ENCODE assay signal across 8 cellular contexts in the genomic region with DNA sequence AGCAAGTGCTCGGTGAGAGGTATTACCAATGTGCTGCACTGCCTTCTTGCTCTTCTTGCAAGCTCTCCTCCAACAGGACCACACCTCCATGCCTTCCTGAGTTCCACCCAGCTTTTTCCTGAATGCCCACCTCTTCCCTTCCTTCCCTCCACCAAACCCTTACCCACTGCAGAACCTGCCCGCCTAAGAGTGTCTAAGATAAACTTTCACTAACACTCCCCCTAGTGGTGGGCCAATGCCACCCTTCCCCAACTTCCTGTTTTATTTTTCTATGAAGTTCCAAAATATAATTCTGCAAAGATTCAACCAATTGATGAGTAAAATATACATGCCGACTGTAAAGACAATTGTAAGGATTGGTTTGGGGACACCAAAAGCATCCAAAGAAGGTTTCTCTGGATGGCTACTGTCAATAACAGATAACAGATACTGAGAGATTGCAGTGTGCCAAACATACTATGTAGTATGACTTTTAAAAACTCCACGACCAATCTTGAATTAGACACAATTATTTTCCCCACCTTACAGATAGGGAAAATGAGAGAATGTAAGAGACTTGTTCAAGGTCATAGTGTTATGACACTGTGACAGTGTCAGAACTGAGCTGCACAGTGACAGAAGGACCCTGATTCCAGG. TPM values are rescaled to one million over a fixed set of nuclear protein-coding genes. Genes with fewer than 3 reads are reported as not detected.
DNase-seq lines count a peak whose midpoint lies in the region; ATAC-seq, FAIRE-seq and TF ChIP-seq lines count a peak whose summit lies in the region.

No MANE protein-coding gene starts in this region.

- H3K27me3 ChIP-seq in astrocyte (ENCODE audit: insufficient read depth, low read length) = no peaks in the 10 kb centered on the region

- no peak overlapping the region for H3K4me2 ChIP-seq in astrocyte (ENCODE audit: low read length)

- H3K27ac ChIP-seq in astrocyte (ENCODE audit: low read depth, low read length) = no peak overlapping the region

- peak; percentile 80 for TF ChIP-seq CTCF in astrocyte (IDR thresholded peaks at IDR 0.05; ENCODE audit: insufficient read depth, low read depth, low read length)

- no peaks in the 10 kb centered on the region for H3K4me1 ChIP-seq in astrocyte (ENCODE audit: insufficient read depth, low read length)

- H3K9ac ChIP-seq in astrocyte (ENCODE audit: low read length) = no peak overlapping the region

- no peak overlapping the region for H3K4me3 Mint-ChIP-seq in T-helper 2 cell treated with Interferon-gamma antibody and Interleukin-4, amounts not matched to agents 5 μg/mL and 100 μg/mL, for 36 hours
- H3K4me3 Mint-ChIP-seq in astrocyte (ENCODE audit: unreplicated experiment) = no peak overlapping the region

- peaks cover 2% of the 10 kb centered on the region for H3K4me1 Mint-ChIP-seq in T-helper 2 cell treated with Interferon-gamma antibody and Interleukin-4, amounts not matched to agents 5 μg/mL and 100 μg/mL, for 36 hours (ENCODE audit: low read depth)
- H3K4me1 Mint-ChIP-seq in astrocyte (ENCODE audit: low read depth, unreplicated experiment) = no peaks in the 10 kb centered on the region

- no peaks in the 10 kb centered on the region for H3K9me3 ChIP-seq in astrocyte (ENCODE audit: insufficient read depth, low read depth, low read length)

- no peaks in the 10 kb centered on the region for H3K36me3 Mint-ChIP-seq in T-helper 2 cell treated with Interferon-gamma antibody and Interleukin-4, amounts not matched to agents 5 μg/mL and 100 μg/mL, for 36 hours (ENCODE audit: low read depth)
- no peaks in the 10 kb centered on the region for H3K36me3 Mint-ChIP-seq in astrocyte (ENCODE audit: low read depth, unreplicated experiment)

- H3K4me3 ChIP-seq in astrocyte (ENCODE audit: insufficient read depth, low read depth, low read length) = no peak overlapping the region

- H2AFZ ChIP-seq in astrocyte (ENCODE audit: low read depth, low read length) = no peak overlapping the region

- no peaks in the 10 kb centered on the region for H3K36me3 ChIP-seq in astrocyte (ENCODE audit: insufficient read depth, low read length)

- no peaks in the 10 kb centered on the region for H3K9me3 Mint-ChIP-seq in T-helper 2 cell treated with Interferon-gamma antibody and Interleukin-4, amounts not matched to agents 5 μg/mL and 100 μg/mL, for 36 hours
- peaks cover 5% of the 10 kb centered on the region for H3K9me3 Mint-ChIP-seq in astrocyte (ENCODE audit: unreplicated experiment)

- no peak overlapping the region for H3K27ac Mint-ChIP-seq in T-helper 2 cell treated with Interferon-gamma antibody and Interleukin-4, amounts not matched to agents 5 μg/mL and 100 μg/mL, for 36 hours
- no peak overlapping the region for H3K27ac Mint-ChIP-seq in astrocyte (ENCODE audit: unreplicated experiment)

- no peaks in the 10 kb centered on the region for H3K79me2 ChIP-seq in astrocyte (ENCODE audit: insufficient read depth, low read length)

- no peaks in the 10 kb centered on the region for H4K20me1 ChIP-seq in astrocyte (ENCODE audit: insufficient read depth, low read length)

- DNase-seq in AG20443 (ENCODE audit: low spot score) (peak; percentile 55), LHCN-M2 (ENCODE audit: low read depth) (peak; percentile 43), astrocyte (ENCODE audit: low read depth) (peak; percentile 18), islet precursor cell (peak; percentile 69), NCI-H1048 (lab: John Stamatoyannopoulos, UW) (no peak)
- DNase-seq in T-helper 2 cell treated with Interferon-gamma antibody and Interleukin-4, amounts not matched to agents 5 μg/mL and 100 μg/mL, for 36 hours (ENCODE audit: low spot score) = peak; percentile 17
- peak; percentile 25 to 52 for DNase-seq in stimulated activated CD4-positive, alpha-beta T cell treated with anti-CD3 and anti-CD28 coated beads, Interleukin-4, amount 100 ng/mL, for 48 hours (ENCODE audit: low read depth in 2 of 2)

- peaks cover 22% of the 10 kb centered on the region for H3K27me3 Mint-ChIP-seq in T-helper 2 cell treated with Interferon-gamma antibody and Interleukin-4, amounts not matched to agents 5 μg/mL and 100 μg/mL, for 36 hours (ENCODE audit: low read depth)
- H3K27me3 Mint-ChIP-seq in astrocyte (ENCODE audit: low read depth, unreplicated experiment) = peaks cover 4% of the 10 kb centered on the region

- ATAC-seq in GM19023 (IDR thresholded peaks at IDR 0.05; ENCODE audit: unreplicated experiment) = peak; percentile 60

- FAIRE-seq in astrocyte (lab: Jason Lieb, UNC) = no peak

RNA-seq across cellular contexts. Expression of gene BMAL1, which starts 38.6 kb away (rescaled TPM):
- 12.2 and 17.5 TPM in 2 replicates for total RNA-seq in LHCN-M2 (2014; rRNA removed)
- polyA plus RNA-seq in LHCN-M2 (2012) = 6.5 TPM
- 21.1 and 26.9 TPM in 2 replicates for total RNA-seq in astrocyte
